In the genomic region with DNA sequence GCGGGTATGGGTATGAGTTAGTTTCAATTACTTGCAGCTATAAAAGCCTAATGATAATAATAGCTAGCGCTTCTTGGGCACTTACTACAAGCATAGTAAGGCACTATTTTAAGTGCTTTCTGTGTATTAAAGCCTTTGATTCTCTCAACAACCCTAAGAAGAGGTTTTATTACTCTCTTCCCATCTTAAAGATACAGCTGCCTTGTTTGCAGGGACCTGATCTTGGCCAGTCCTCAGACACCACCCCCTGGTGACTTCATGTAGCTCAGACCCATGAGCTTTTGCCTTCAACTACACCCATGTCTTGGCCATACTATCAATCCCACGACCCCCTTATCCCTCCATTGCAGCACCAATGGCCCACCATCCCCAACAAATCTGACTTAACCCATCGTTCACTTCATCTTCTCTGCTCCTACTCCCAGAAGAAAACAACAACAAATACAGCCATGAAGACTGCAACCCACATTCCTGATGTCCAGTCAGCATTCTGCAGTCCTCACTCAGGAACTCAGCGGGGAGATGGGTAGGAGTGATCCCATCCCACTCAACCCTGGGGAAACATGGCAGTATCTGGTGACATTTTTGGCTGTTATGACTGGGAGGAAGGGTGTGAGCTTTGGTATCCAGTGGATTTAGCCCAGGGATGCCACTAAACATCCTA, we compare ENCODE assay signal across 10 cellular contexts. TPM values are rescaled to one million over a fixed set of nuclear protein-coding genes. Genes with fewer than 3 reads are reported as not detected.
DNase-seq lines count a peak whose midpoint lies in the region; ATAC-seq, FAIRE-seq and TF ChIP-seq lines count a peak whose summit lies in the region.
"Had no signal": no experiment of that assay in that cellular context is flagged by ENCODE, and none has a peak within 500 bp of the region (broad histone marks: within the 10 kb centered on the region; RNA-seq: fewer than 3 reads in every experiment).

No MANE protein-coding gene starts in this region.

- no peak overlapping the region for H3K4me3 ChIP-seq in prostate gland
- H3K4me3 ChIP-seq: SJSA1 had no signal

- DNase-seq in CD14-positive monocyte (ENCODE audit: low spot score) (no peak), GM12892 (ENCODE audit: insufficient read length) (no peak), kidney tubule cell (ENCODE audit: low spot score) (peak; percentile 31), T1000 (lab: John Stamatoyannopoulos, UW) (no peak), HK-2 (ENCODE audit: unreplicated experiment) (no peak), prostate gland (ENCODE audit: low spot score) (no peak), GM19238 (ENCODE audit: insufficient read length, low spot score) (no peak)
- DNase-seq: NCI-H226 had no signal

- H3K27me3 Mint-ChIP-seq in CD14-positive monocyte (ENCODE audit: low read depth in 3 of 3): peaks cover 0 to 2% (median 0%) of the 10 kb centered on the region in 3 donors
- H3K27me3 Mint-ChIP-seq in activated T-helper 17 cell treated with anti-CD3 and anti-CD28 coated beads, Interleukin-2, amount 50 U/mL, for 72 hours: no peaks in the 10 kb centered on the region

- TF ChIP-seq CTCF in CD14-positive monocyte (IDR thresholded peaks at IDR 0.05): peak; percentile 27
- no peak for TF ChIP-seq CTCF in prostate gland (IDR thresholded peaks at IDR 0.05)

- FAIRE-seq in GM12892 (lab: Jason Lieb, UNC): peak; percentile 33

- H3K36me3 ChIP-seq in prostate gland: no peaks in the 10 kb centered on the region

- peaks cover 7% of the 10 kb centered on the region for H3K4me1 ChIP-seq in prostate gland (replicated peaks)

- no peaks in the 10 kb centered on the region for H3K9me3 ChIP-seq in prostate gland
- H3K9me3 ChIP-seq: SJSA1 had no signal

- ATAC-seq in activated T-helper 17 cell treated with anti-CD3 and anti-CD28 coated beads, Interleukin-2, amount 50 U/mL, for 72 hours (replicated peaks): no peak

- no peak overlapping the region for H3K27ac ChIP-seq in prostate gland

- H3K27me3 ChIP-seq in prostate gland (replicated peaks; ENCODE audit: insufficient read depth): no peaks in the 10 kb centered on the region
- H3K27me3 ChIP-seq: SJSA1 had no signal

- H3K4me1 Mint-ChIP-seq in CD14-positive monocyte: peaks cover 79% of the 10 kb centered on the region
- peaks cover 46% of the 10 kb centered on the region for H3K4me1 Mint-ChIP-seq in activated T-helper 17 cell treated with anti-CD3 and anti-CD28 coated beads, Interleukin-2, amount 50 U/mL, for 72 hours

- no peaks in the 10 kb centered on the region for H3K9me3 Mint-ChIP-seq in CD14-positive monocyte
- no peaks in the 10 kb centered on the region for H3K9me3 Mint-ChIP-seq in activated T-helper 17 cell treated with anti-CD3 and anti-CD28 coated beads, Interleukin-2, amount 50 U/mL, for 72 hours

- WGBS in prostate gland: 82% methylated on average over 5 of the region's 5 CpGs

- intact Hi-C loops in CD14-positive monocyte (cut with micrococcal nuclease) (loop anchor here (2.0 to 10.0 kb wide), 2 partner anchors 51 kb away; a partner anchor contains a TSS), prostate gland (cut with DNase I) (loop anchor here (5.0 kb wide), 1 partner anchor 51 kb away; a partner anchor contains a TSS)

- peak overlapping the region in 1 of 2 donors; percentile 4 for H3K4me3 Mint-ChIP-seq in CD14-positive monocyte
- peak overlapping the region; percentile 43 for H3K4me3 Mint-ChIP-seq in activated T-helper 17 cell treated with anti-CD3 and anti-CD28 coated beads, Interleukin-2, amount 50 U/mL, for 72 hours

- TF ChIP-seq POLR2A in GM12892 (IDR thresholded peaks at IDR 0.05; ENCODE audit: low read depth, low read length): no peak
- TF ChIP-seq POLR2A in prostate gland (IDR thresholded peaks at IDR 0.05): no peak

- H3K36me3 Mint-ChIP-seq in CD14-positive monocyte: peaks cover 17 to 28% of the 10 kb centered on the region in 2 donors
- peaks cover 58% of the 10 kb centered on the region for H3K36me3 Mint-ChIP-seq in activated T-helper 17 cell treated with anti-CD3 and anti-CD28 coated beads, Interleukin-2, amount 50 U/mL, for 72 hours (ENCODE audit: low read depth)

- H3K27ac Mint-ChIP-seq in CD14-positive monocyte: peak overlapping the region; percentile 66 to 99 (median 88)
- peak overlapping the region; percentile 17 for H3K27ac Mint-ChIP-seq in activated T-helper 17 cell treated with anti-CD3 and anti-CD28 coated beads, Interleukin-2, amount 50 U/mL, for 72 hours

RNA-seq across cellular contexts. Expression of a gene that starts 4.2 kb away (rescaled TPM):
- 10 to 100 TPM; 37.5 to 49.5 TPM for polyA plus RNA-seq in CD14-positive monocyte
- 127 TPM for polyA plus RNA-seq in GM12892 (2012; ENCODE audit: missing spikeins)
- total RNA-seq in activated T-helper 17 cell treated with anti-CD3 and anti-CD28 coated beads, Interleukin-2, amount 50 U/mL, for 72 hours: 100 to 1,000 TPM in 1 of 2 donors, 10 to 100 TPM in 1; 87.2 to 138 TPM
- total RNA-seq in prostate gland: 100 to 1,000 TPM in 1 of 2 donors, 10 to 100 TPM in 1; 75.7 to 105 TPM

RNA-seq across cellular contexts. Expression of a gene that starts 51.1 kb away (rescaled TPM):
- polyA plus RNA-seq in CD14-positive monocyte: 1 to 10 TPM; 2.9 to 4.2 TPM
- 20.7 TPM for polyA plus RNA-seq in GM12892 (2012; ENCODE audit: missing spikeins)
- 10 to 100 TPM; 23.1 to 25.3 TPM for total RNA-seq in activated T-helper 17 cell treated with anti-CD3 and anti-CD28 coated beads, Interleukin-2, amount 50 U/mL, for 72 hours
- 10 to 100 TPM; 40.3 to 60.2 TPM for total RNA-seq in prostate gland

RNA-seq across cellular contexts. Expression of a gene that starts 51.5 kb away (rescaled TPM):
- 1 to 10 TPM; 8.0 to 8.9 TPM for polyA plus RNA-seq in CD14-positive monocyte
- 20.8 TPM for polyA plus RNA-seq in GM12892 (2012; ENCODE audit: missing spikeins)
- 10 to 100 TPM; 42.1 to 58.2 TPM for total RNA-seq in activated T-helper 17 cell treated with anti-CD3 and anti-CD28 coated beads, Interleukin-2, amount 50 U/mL, for 72 hours
- 100 to 1,000 TPM in 1 of 2 donors, 10 to 100 TPM in 1; 92.2 to 218 TPM for total RNA-seq in prostate gland

RNA-seq across cellular contexts. Expression of a gene that starts 53.1 kb away (rescaled TPM):
- 1 to 10 TPM; 6.6 to 8.0 TPM for polyA plus RNA-seq in CD14-positive monocyte
- polyA plus RNA-seq in GM12892 (2012; ENCODE audit: missing spikeins): 11.4 TPM
- 10 to 100 TPM; 21.2 to 29.4 TPM for total RNA-seq in activated T-helper 17 cell treated with anti-CD3 and anti-CD28 coated beads, Interleukin-2, amount 50 U/mL, for 72 hours
- 10 to 100 TPM; 34.0 to 35.3 TPM for total RNA-seq in prostate gland
